Comparison of ENCODE assay signal across 8 cellular contexts in the genomic region with DNA sequence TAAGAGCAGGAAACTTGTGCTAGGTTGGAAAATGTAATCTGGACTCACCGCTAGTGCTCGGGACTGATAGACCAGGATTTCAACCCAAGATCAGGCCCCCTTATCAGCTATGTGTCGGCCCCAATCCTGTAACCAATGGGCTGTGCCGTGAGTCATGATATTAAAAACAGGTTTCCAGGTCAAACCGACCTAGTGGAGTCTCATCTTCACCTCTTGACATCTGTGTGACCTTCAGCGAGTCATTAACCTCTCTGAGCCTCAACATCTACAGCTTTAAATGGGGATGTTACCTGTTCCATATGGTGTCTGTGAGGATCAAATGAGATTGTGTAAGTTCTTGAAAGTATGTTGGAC. TPM values are rescaled to one million over a fixed set of nuclear protein-coding genes. Genes with fewer than 3 reads are reported as not detected.
DNase-seq lines count a peak whose midpoint lies in the region; ATAC-seq lines count a peak whose summit lies in the region.

No MANE protein-coding gene starts in this region.

- peaks cover 11% of the 10 kb centered on the region for H3K4me1 ChIP-seq in iPS-15b (ENCODE audit: control insufficient read depth, insufficient read depth, low read length)

- H3K27me3 ChIP-seq in iPS-15b (ENCODE audit: control insufficient read depth, insufficient read depth, low read length) = no peaks in the 10 kb centered on the region

- POLR2A ChIA-PET in activated CD8-positive, alpha-beta T cell treated with anti-CD3 and anti-CD28 coated beads, Interleukin-2, amount 10 ng/mL, durations not matched to agents 7 days and 5 days (lab: Charles Lee) = interaction anchor here (0.8 to 3.7 kb wide), 6 partner anchors 12 to 161 kb away, joined by 3 to 29 read pairs (median 4); partner anchors contain the start of gene CARHSP1

- CTCF ChIA-PET in activated CD8-positive, alpha-beta T cell treated with anti-CD3 and anti-CD28 coated beads, Interleukin-2, amount 10 ng/mL, durations not matched to agents 7 days and 5 days (lab: Charles Lee) = interaction anchor here (0.6 to 2.0 kb wide), 3 partner anchors 11 to 92 kb away, joined by 3 to 7 read pairs (median 6); no protein-coding TSS in a partner anchor

- peak overlapping the region; percentile 99 for H3K4me3 Mint-ChIP-seq in activated CD8-positive, alpha-beta T cell treated with anti-CD3 and anti-CD28 coated beads, Interleukin-2, amount 10 ng/mL, durations not matched to agents 7 days and 5 days
- H3K4me3 Mint-ChIP-seq in stimulated activated naive B cell treated with anti-CD40 and anti-IgM and Interleukin-4, amounts not matched to agents 10 μg/mL and 1 μg/mL and 100 μg/mL, for 72 hours = peak overlapping the region; percentile 94 to 95

- DNase-seq in GM04503 (ENCODE audit: low read depth) (peak; percentile 15), NCI-H2227 treated with DMSO at 0.1 percent for 48 hours (lab: John Stamatoyannopoulos, UW) (no peak)
- peak; percentile 39 for DNase-seq in activated CD8-positive, alpha-beta T cell treated with anti-CD3 and anti-CD28 coated beads, Interleukin-2, amount 10 ng/mL, durations not matched to agents 7 days and 5 days
- no peak for DNase-seq in stimulated activated naive B cell treated with anti-CD40 and anti-IgM and Interleukin-4, amounts not matched to agents 10 μg/mL and 1 μg/mL and 100 μg/mL, for 72 hours

- H3K9ac ChIP-seq in iPS-15b (ENCODE audit: low read depth, low read length) = peak overlapping the region; percentile 99

- no peaks in the 10 kb centered on the region for H3K9me3 ChIP-seq in iPS-15b (ENCODE audit: control insufficient read depth, insufficient read depth, low read length)

- H3K4me1 Mint-ChIP-seq in activated CD8-positive, alpha-beta T cell treated with anti-CD3 and anti-CD28 coated beads, Interleukin-2, amount 10 ng/mL, durations not matched to agents 7 days and 5 days (ENCODE audit: low read depth) = peaks cover 36% of the 10 kb centered on the region
- peaks cover 21 to 51% of the 10 kb centered on the region in 2 donors for H3K4me1 Mint-ChIP-seq in stimulated activated naive B cell treated with anti-CD40 and anti-IgM and Interleukin-4, amounts not matched to agents 10 μg/mL and 1 μg/mL and 100 μg/mL, for 72 hours

- ATAC-seq in HG02870 (IDR thresholded peaks at IDR 0.05; ENCODE audit: unreplicated experiment) = peak; percentile 2
- ATAC-seq in activated CD8-positive, alpha-beta T cell treated with anti-CD3 and anti-CD28 coated beads, Interleukin-2, amount 10 ng/mL, durations not matched to agents 7 days and 5 days = peak; percentile 14
- ATAC-seq in stimulated activated naive B cell treated with anti-CD40 and anti-IgM and Interleukin-4, amounts not matched to agents 10 μg/mL and 1 μg/mL and 100 μg/mL, for 72 hours (replicated peaks) = peak; percentile 24
- ATAC-seq in HG02798 (IDR thresholded peaks at IDR 0.05; ENCODE audit: poor library complexity, unreplicated experiment) = no peak
- no peak for ATAC-seq in GM21786 (IDR thresholded peaks at IDR 0.05; ENCODE audit: unreplicated experiment)

- H3K36me3 Mint-ChIP-seq in activated CD8-positive, alpha-beta T cell treated with anti-CD3 and anti-CD28 coated beads, Interleukin-2, amount 10 ng/mL, durations not matched to agents 7 days and 5 days (ENCODE audit: low read depth) = peaks cover 29% of the 10 kb centered on the region
- peaks cover 31 to 33% of the 10 kb centered on the region in 2 donors for H3K36me3 Mint-ChIP-seq in stimulated activated naive B cell treated with anti-CD40 and anti-IgM and Interleukin-4, amounts not matched to agents 10 μg/mL and 1 μg/mL and 100 μg/mL, for 72 hours

- peaks cover 21% of the 10 kb centered on the region for H3K36me3 ChIP-seq in iPS-15b (ENCODE audit: control insufficient read depth, insufficient read depth, low read length)

- no peaks in the 10 kb centered on the region for H3K27me3 Mint-ChIP-seq in activated CD8-positive, alpha-beta T cell treated with anti-CD3 and anti-CD28 coated beads, Interleukin-2, amount 10 ng/mL, durations not matched to agents 7 days and 5 days (ENCODE audit: low read depth)
- H3K27me3 Mint-ChIP-seq in stimulated activated naive B cell treated with anti-CD40 and anti-IgM and Interleukin-4, amounts not matched to agents 10 μg/mL and 1 μg/mL and 100 μg/mL, for 72 hours = no peaks in the 10 kb centered on the region

- no peaks in the 10 kb centered on the region for H3K9me3 Mint-ChIP-seq in activated CD8-positive, alpha-beta T cell treated with anti-CD3 and anti-CD28 coated beads, Interleukin-2, amount 10 ng/mL, durations not matched to agents 7 days and 5 days (ENCODE audit: insufficient read depth)
- no peaks in the 10 kb centered on the region for H3K9me3 Mint-ChIP-seq in stimulated activated naive B cell treated with anti-CD40 and anti-IgM and Interleukin-4, amounts not matched to agents 10 μg/mL and 1 μg/mL and 100 μg/mL, for 72 hours

- peak overlapping the region; percentile 95 for H3K27ac Mint-ChIP-seq in activated CD8-positive, alpha-beta T cell treated with anti-CD3 and anti-CD28 coated beads, Interleukin-2, amount 10 ng/mL, durations not matched to agents 7 days and 5 days
- peak overlapping the region; percentile 98 for H3K27ac Mint-ChIP-seq in stimulated activated naive B cell treated with anti-CD40 and anti-IgM and Interleukin-4, amounts not matched to agents 10 μg/mL and 1 μg/mL and 100 μg/mL, for 72 hours

- peak overlapping the region; percentile 92 for H3K4me3 ChIP-seq in iPS-15b (ENCODE audit: low read depth, low read length)

RNA-seq across cellular contexts. Expression of gene PMM2, which starts 0.5 kb away (rescaled TPM):
- 10 to 100 TPM; 36.9 to 37.6 TPM for total RNA-seq in activated CD8-positive, alpha-beta T cell treated with anti-CD3 and anti-CD28 coated beads, Interleukin-2, amount 10 ng/mL, durations not matched to agents 7 days and 5 days

RNA-seq across cellular contexts. Expression of gene TMEM186, which starts 0.7 kb away (rescaled TPM):
- 10 to 100 TPM; 11.0 to 11.1 TPM for total RNA-seq in activated CD8-positive, alpha-beta T cell treated with anti-CD3 and anti-CD28 coated beads, Interleukin-2, amount 10 ng/mL, durations not matched to agents 7 days and 5 days

Comparison
In these comparisons a context has a peak if more than half of its experiments do, and no peak if none do; other contexts are left out.
1. DNase-seq: peak in GM04503 (single experiment) and activated CD8-positive, alpha-beta T cell treated with anti-CD3 and anti-CD28 coated beads, Interleukin-2, amount 10 ng/mL, durations not matched to agents 7 days and 5 days (single experiment); none in stimulated activated naive B cell treated with anti-CD40 and anti-IgM and Interleukin-4, amounts not matched to agents 10 μg/mL and 1 μg/mL and 100 μg/mL, for 72 hours (single experiment) and NCI-H2227 treated with DMSO at 0.1 percent for 48 hours (single experiment).
2. ATAC-seq: peak in HG02870 (single experiment), activated CD8-positive, alpha-beta T cell treated with anti-CD3 and anti-CD28 coated beads, Interleukin-2, amount 10 ng/mL, durations not matched to agents 7 days and 5 days (single experiment) and stimulated activated naive B cell treated with anti-CD40 and anti-IgM and Interleukin-4, amounts not matched to agents 10 μg/mL and 1 μg/mL and 100 μg/mL, for 72 hours (2 of 2); none in HG02798 (single experiment) and GM21786 (single experiment).